ENCODE assay signal across 14 cellular contexts in genomic region chr2:160869411-160869810, GRCh38.
DNase-seq lines count a peak whose midpoint lies in the region; ATAC-seq, FAIRE-seq and TF ChIP-seq lines count a peak whose summit lies in the region.
"Had no signal": no experiment of that assay in that cellular context is flagged by ENCODE, and none has a peak within 500 bp of the region (broad histone marks: within the 10 kb centered on the region; RNA-seq: fewer than 3 reads in every experiment).

No MANE protein-coding gene starts in this region.

- no peak overlapping the region for H3K4me3 Mint-ChIP-seq in stimulated activated effector memory CD8-positive, alpha-beta T cell treated with anti-CD3 and anti-CD28 coated beads, Interleukin-12 subunit alpha, Interleukin-12 subunit beta, amount 100 ng/mL, for 72 hours
- H3K4me3 Mint-ChIP-seq in Caco-2 (ENCODE audit: unreplicated experiment): no peak overlapping the region
- H3K4me3 Mint-ChIP-seq: central memory CD8-positive, alpha-beta T cell; neural crest cell; type B pancreatic cell had no signal

- intact Hi-C loops in HepG2 (cut with micrococcal nuclease; ENCODE audit: unreplicated experiment): loop anchor here (5.0 kb wide), 1 partner anchor 1472 kb away; no protein-coding TSS in a partner anchor
- intact Hi-C loops in right lobe of liver (cut with DNase I): no loop called here
- intact Hi-C loops in Caco-2 (cut with micrococcal nuclease; ENCODE audit: unreplicated experiment): no loop called here

- H3K36me3 ChIP-seq in HepG2 (replicated peaks in 1 of 2; ENCODE audit: control insufficient read depth in 1 of 2, insufficient read depth in 2 of 2, low read length in 2 of 2): no peaks in the 10 kb centered on the region
- H3K36me3 ChIP-seq in right lobe of liver: no peaks in the 10 kb centered on the region
- H3K36me3 ChIP-seq in Caco-2 (ENCODE audit: control insufficient read depth, insufficient read depth, low read length): no peaks in the 10 kb centered on the region

- H2AFZ ChIP-seq in HepG2 (ENCODE audit: low read length): no peak overlapping the region

- FAIRE-seq in HepG2 (lab: Jason Lieb, UNC): no peak
- FAIRE-seq: K562 had no signal

- CTCF ChIA-PET in HepG2 (lab: Yijun Ruan, JAX; ENCODE audit: low intra/inter-chr PET ratio, low total read pairs): no interaction called here
- CTCF ChIA-PET in Caco-2 (lab: Charles Lee): no interaction called here

- no peaks in the 10 kb centered on the region for H4K20me1 ChIP-seq in HepG2 (ENCODE audit: insufficient read depth, low read length)

- H3K27ac Mint-ChIP-seq in stimulated activated effector memory CD8-positive, alpha-beta T cell treated with anti-CD3 and anti-CD28 coated beads, Interleukin-12 subunit alpha, Interleukin-12 subunit beta, amount 100 ng/mL, for 72 hours: no peak overlapping the region
- H3K27ac Mint-ChIP-seq in Caco-2 (ENCODE audit: unreplicated experiment): no peak overlapping the region
- H3K27ac Mint-ChIP-seq: type B pancreatic cell had no signal

- no peak for ATAC-seq in HepG2
- no peak for ATAC-seq in right lobe of liver
- no peak for ATAC-seq in stimulated activated effector memory CD8-positive, alpha-beta T cell treated with anti-CD3 and anti-CD28 coated beads, Interleukin-12 subunit alpha, Interleukin-12 subunit beta, amount 100 ng/mL, for 72 hours
- ATAC-seq: K562 had no signal

- H3K4me1 ChIP-seq in HepG2 (ENCODE audit: insufficient read depth, low read length) (no peaks in the 10 kb centered on the region), right lobe of liver (no peaks in the 10 kb centered on the region), Caco-2 (peaks cover 8% of the 10 kb centered on the region; the same call in 1 of the 2 replicates)

- WGBS in HepG2 (ENCODE audit: low lambda C conversion rate): 8% methylated on average over 2 of the region's 2 CpGs
- 35% methylated on average over 2 of the region's 2 CpGs for WGBS in right lobe of liver (ENCODE audit: insufficient coverage, low coverage, low lambda C conversion rate, missing lambda C conversion rate)

- H3K9me3 ChIP-seq in HepG2 (ENCODE audit: low read length) (no peaks in the 10 kb centered on the region), right lobe of liver (no peaks in the 10 kb centered on the region), Caco-2 (no peaks in the 10 kb centered on the region)

- no peak for TF ChIP-seq EP300 in HepG2 (IDR thresholded peaks at IDR 0.05; ENCODE audit: low read depth in 2 of 2, low read length in 2 of 2)
- TF ChIP-seq EP300 in HepG2 (CRISPR knock-in tag; IDR thresholded peaks at IDR 0.05; ENCODE audit: borderline replicate concordance): no peak

- no peaks in the 10 kb centered on the region for H3K4me1 Mint-ChIP-seq in stimulated activated effector memory CD8-positive, alpha-beta T cell treated with anti-CD3 and anti-CD28 coated beads, Interleukin-12 subunit alpha, Interleukin-12 subunit beta, amount 100 ng/mL, for 72 hours
- H3K4me1 Mint-ChIP-seq in Caco-2 (ENCODE audit: low read depth, unreplicated experiment): peaks cover 14% of the 10 kb centered on the region
- H3K4me1 Mint-ChIP-seq: central memory CD8-positive, alpha-beta T cell; neural crest cell had no signal

- TF ChIP-seq CTCF in HepG2 (CRISPR knock-in tag; IDR thresholded peaks at IDR 0.05): no peak
- TF ChIP-seq CTCF in right lobe of liver (IDR thresholded peaks at IDR 0.05): no peak
- TF ChIP-seq CTCF in Caco-2 (IDR thresholded peaks at IDR 0.05; ENCODE audit: insufficient read depth in 1 of 2, low read depth in 1 of 2, low read length in 1 of 2, severe bottlenecking in 1 of 2, unreplicated experiment in 1 of 2): no peak

- no peak for TF ChIP-seq RAD21 in HepG2 (CRISPR knock-in tag; IDR thresholded peaks at IDR 0.05)

- H3K27ac ChIP-seq in HepG2 (ENCODE audit: extremely low read length, insufficient read depth, low read length) (no peak overlapping the region), right lobe of liver (no peak overlapping the region)

- no peaks in the 10 kb centered on the region for H3K79me2 ChIP-seq in HepG2 (ENCODE audit: insufficient read depth, low read length)

- H3K4me3 ChIP-seq in HepG2 (replicated peaks in 1 of 3; ENCODE audit: insufficient read depth in 1 of 3, low read depth in 2 of 3, low read length in 3 of 3) (no peak overlapping the region), right lobe of liver (no peak overlapping the region), Caco-2 (ENCODE audit: low read depth, low read length) (no peak overlapping the region)
- H3K4me3 ChIP-seq: K562 had no signal

- in situ Hi-C loops in HepG2 (cut with HindIII; ENCODE audit: extremely low pct_ligation_motif_present, low pct_unique_long_range_greater_than_20kb): no loop called here

- H3K27me3 ChIP-seq in HepG2 (ENCODE audit: control insufficient read depth in 1 of 2, insufficient read depth in 2 of 2, low read length in 2 of 2) (no peaks in the 10 kb centered on the region), right lobe of liver (no peaks in the 10 kb centered on the region), Caco-2 (replicated peaks; ENCODE audit: control insufficient read depth, insufficient read depth, low read length) (no peaks in the 10 kb centered on the region)

- POLR2A ChIA-PET in HepG2 (lab: Yijun Ruan, JAX): no interaction called here
- POLR2A ChIA-PET in Caco-2 (lab: Charles Lee): no interaction called here

- no peak overlapping the region for H3K9ac ChIP-seq in HepG2 (ENCODE audit: insufficient read depth, low read depth, low read length)

- no peak overlapping the region for H3K4me2 ChIP-seq in HepG2 (ENCODE audit: low read depth, low read length)

- H3K36me3 Mint-ChIP-seq in stimulated activated effector memory CD8-positive, alpha-beta T cell treated with anti-CD3 and anti-CD28 coated beads, Interleukin-12 subunit alpha, Interleukin-12 subunit beta, amount 100 ng/mL, for 72 hours: no peaks in the 10 kb centered on the region
- no peaks in the 10 kb centered on the region for H3K36me3 Mint-ChIP-seq in Caco-2 (ENCODE audit: insufficient read depth, unreplicated experiment)
- H3K36me3 Mint-ChIP-seq: type B pancreatic cell had no signal

- H3K27me3 Mint-ChIP-seq in Caco-2 (ENCODE audit: insufficient read depth, unreplicated experiment): no peaks in the 10 kb centered on the region
- H3K27me3 Mint-ChIP-seq: central memory CD8-positive, alpha-beta T cell had no signal

- TF ChIP-seq POLR2A in HepG2 (IDR thresholded peaks at IDR 0.05; ENCODE audit: insufficient read depth in 1 of 2, low read depth in 2 of 2, low read length in 2 of 2) (no peak), right lobe of liver (IDR thresholded peaks at IDR 0.05) (no peak)

- DNase-seq in HepG2 (ENCODE audit: low spot score) (no peak), right lobe of liver (no peak), brain pericyte (ENCODE audit: low read depth, low spot score) (peak; percentile 90), iris pigment epithelial cell (ENCODE audit: low read depth) (peak; percentile 94), ureter (ENCODE audit: low spot score) (no peak), Caco-2 (no peak), occipital lobe (lab: John Stamatoyannopoulos, UW) (no peak)
- no peak for DNase-seq in stimulated activated effector memory CD8-positive, alpha-beta T cell treated with anti-CD3 and anti-CD28 coated beads, Interleukin-12 subunit alpha, Interleukin-12 subunit beta, amount 100 ng/mL, for 72 hours (ENCODE audit: low spot score in 2 of 2)
- DNase-seq: NCI-H524, T-helper 1 cell had no signal

- no peaks in the 10 kb centered on the region for H3K9me3 Mint-ChIP-seq in stimulated activated effector memory CD8-positive, alpha-beta T cell treated with anti-CD3 and anti-CD28 coated beads, Interleukin-12 subunit alpha, Interleukin-12 subunit beta, amount 100 ng/mL, for 72 hours
- H3K9me3 Mint-ChIP-seq in Caco-2 (ENCODE audit: unreplicated experiment): peaks cover 8% of the 10 kb centered on the region
- H3K9me3 Mint-ChIP-seq: central memory CD8-positive, alpha-beta T cell had no signal

- BruUV-seq in HepG2 (replicated peaks; lab: Mats Ljungman, UMichigan): no TSS peak
- no TSS peak for BruUV-seq in Caco-2 (replicated peaks; lab: Mats Ljungman, UMichigan)

TF ChIP-seq in HepG2, 621 proteins besides CTCF, POLR2A, EP300 and RAD21:
- no peak for TF ChIP-seq RNF219 (CRISPR knock-in tag; IDR thresholded peaks at IDR 0.05)
- TF ChIP-seq ZEB1 (IDR thresholded peaks at IDR 0.05; ENCODE audit: insufficient replicate concordance, low read depth): no peak
- peak; percentile 60 for TF ChIP-seq ATF7 (IDR thresholded peaks at IDR 0.05)
- no peak for TF ChIP-seq ATF7 (CRISPR knock-in tag; IDR thresholded peaks at IDR 0.05)
- TF ChIP-seq CEBPB (IDR thresholded peaks at IDR 0.05; ENCODE audit: borderline replicate concordance, low read depth, low read length): peak; percentile 71; the same call in 1 of the 2 replicates

Comparison
In these comparisons a context has a peak if more than half of its experiments do, and no peak if none do; other contexts are left out.
1. DNase-seq: peak in brain pericyte (single experiment) and iris pigment epithelial cell (single experiment); none in HepG2 (single experiment), right lobe of liver (0 of 3), stimulated activated effector memory CD8-positive, alpha-beta T cell treated with anti-CD3 and anti-CD28 coated beads, Interleukin-12 subunit alpha, Interleukin-12 subunit beta, amount 100 ng/mL, for 72 hours (0 of 2), ureter (single experiment), Caco-2 (0 of 2) and occipital lobe (single experiment).